ENCODE assay signal across 14 cellular contexts in the genomic region with DNA sequence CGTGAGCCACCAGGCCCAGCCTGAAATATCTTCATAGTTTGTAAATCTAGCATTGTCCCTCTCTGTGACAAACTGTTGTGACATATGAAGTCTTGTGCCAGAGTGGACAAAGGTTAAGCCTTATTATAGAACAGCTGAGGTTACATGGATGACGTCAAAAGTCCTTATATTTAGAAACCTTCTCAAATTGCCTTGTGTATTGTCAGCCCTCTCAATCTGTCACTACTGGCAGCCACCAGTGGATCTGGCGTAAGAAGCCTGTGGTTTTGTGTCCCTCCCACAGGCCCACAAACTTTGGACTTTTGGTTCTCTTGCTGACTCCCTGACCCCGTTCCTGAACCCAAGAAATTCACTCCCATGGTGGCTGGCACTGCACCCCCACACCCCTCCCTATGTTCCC.
DNase-seq lines count a peak whose midpoint lies in the region; ATAC-seq and TF ChIP-seq lines count a peak whose summit lies in the region.
"Had no signal": no experiment of that assay in that cellular context is flagged by ENCODE, and none has a peak within 500 bp of the region (broad histone marks: within the 10 kb centered on the region; RNA-seq: fewer than 3 reads in every experiment).

No MANE protein-coding gene starts in this region.

- ATAC-seq in heart left ventricle, result peak; percentile 87 to 93 (median 92)
- ATAC-seq in GM21423 (IDR thresholded peaks at IDR 0.05; ENCODE audit: unreplicated experiment), result no peak
- no peak for ATAC-seq in activated CD8-positive, alpha-beta memory T cell treated with anti-CD3 and anti-CD28 coated beads, Interleukin-2, amount 10 ng/mL, durations not matched to agents 7 days and 5 days
- ATAC-seq: naive thymus-derived CD4-positive, alpha-beta T cell had no signal

- H4K20me1 ChIP-seq in osteoblast (ENCODE audit: insufficient read depth, low read length), result no peaks in the 10 kb centered on the region

- H3K27me3 Mint-ChIP-seq in activated CD8-positive, alpha-beta memory T cell treated with anti-CD3 and anti-CD28 coated beads, Interleukin-2, amount 10 ng/mL, durations not matched to agents 7 days and 5 days, result no peaks in the 10 kb centered on the region

- TF ChIP-seq CTCF in heart left ventricle (IDR thresholded peaks at IDR 0.05), result no peak
- TF ChIP-seq CTCF in osteoblast (IDR thresholded peaks at IDR 0.05; ENCODE audit: extremely low read depth, low read depth, low read length), result no peak

- H3K9me3 ChIP-seq in SJCRH30 (replicated peaks) (no peaks in the 10 kb centered on the region), heart left ventricle (no peaks in the 10 kb centered on the region), osteoblast (ENCODE audit: low read depth, low read length) (no peaks in the 10 kb centered on the region)
- H3K9me3 ChIP-seq: Peyer's patch, spleen had no signal

- H3K4me3 Mint-ChIP-seq in activated CD8-positive, alpha-beta memory T cell treated with anti-CD3 and anti-CD28 coated beads, Interleukin-2, amount 10 ng/mL, durations not matched to agents 7 days and 5 days, result no peak overlapping the region
- H3K4me3 Mint-ChIP-seq: naive thymus-derived CD4-positive, alpha-beta T cell had no signal

- peaks cover 11% of the 10 kb centered on the region for H3K4me1 ChIP-seq in SJCRH30
- H3K4me1 ChIP-seq in heart left ventricle, result peaks cover 0 to 31% (median 8%) of the 10 kb centered on the region in 12 donors
- peaks cover 12% of the 10 kb centered on the region for H3K4me1 ChIP-seq in osteoblast (ENCODE audit: insufficient read depth, low read length)
- H3K4me1 ChIP-seq: spleen had no signal

- DNase-seq in LoVo (ENCODE audit: low spot score), result peak; percentile 29
- peak; percentile 31 to 73 for DNase-seq in SJCRH30
- peak; percentile 29 to 69 (median 43) for DNase-seq in heart left ventricle
- no peak for DNase-seq in osteoblast (ENCODE audit: insufficient read length, low spot score, missing footprints)
- no peak for DNase-seq in activated CD8-positive, alpha-beta memory T cell treated with anti-CD3 and anti-CD28 coated beads, Interleukin-2, amount 10 ng/mL, durations not matched to agents 7 days and 5 days
- DNase-seq in NCI-H1417 treated with DMSO at 0.1 percent for 48 hours (lab: John Stamatoyannopoulos, UW), result no peak
- no peak for DNase-seq in EL
- DNase-seq: activated CD4-positive, alpha-beta T cell treated with anti-CD3 and anti-CD28 coated beads, Interleukin-2, amount 50 U/mL, for 1 hour; anterior cingulate cortex; islet precursor cell; naive thymus-derived CD4-positive, alpha-beta T cell; spleen had no signal

- no peaks in the 10 kb centered on the region for H3K27me3 ChIP-seq in SJCRH30
- H3K27me3 ChIP-seq in heart left ventricle, result no peaks in the 10 kb centered on the region
- no peaks in the 10 kb centered on the region for H3K27me3 ChIP-seq in osteoblast (ENCODE audit: insufficient read depth, low read length)
- H3K27me3 ChIP-seq: Peyer's patch, spleen had no signal

- H3K27ac Mint-ChIP-seq in activated CD8-positive, alpha-beta memory T cell treated with anti-CD3 and anti-CD28 coated beads, Interleukin-2, amount 10 ng/mL, durations not matched to agents 7 days and 5 days, result no peak overlapping the region
- H3K27ac Mint-ChIP-seq: naive thymus-derived CD4-positive, alpha-beta T cell had no signal

- no peaks in the 10 kb centered on the region for H3K36me3 Mint-ChIP-seq in activated CD8-positive, alpha-beta memory T cell treated with anti-CD3 and anti-CD28 coated beads, Interleukin-2, amount 10 ng/mL, durations not matched to agents 7 days and 5 days
- H3K36me3 Mint-ChIP-seq: naive thymus-derived CD4-positive, alpha-beta T cell had no signal

- H3K4me2 ChIP-seq in osteoblast (ENCODE audit: insufficient read depth, low read length), result no peak overlapping the region

- H3K4me1 Mint-ChIP-seq in activated CD8-positive, alpha-beta memory T cell treated with anti-CD3 and anti-CD28 coated beads, Interleukin-2, amount 10 ng/mL, durations not matched to agents 7 days and 5 days, result peaks cover 27% of the 10 kb centered on the region

- no peaks in the 10 kb centered on the region for H3K36me3 ChIP-seq in SJCRH30
- H3K36me3 ChIP-seq in heart left ventricle, result no peaks in the 10 kb centered on the region
- no peaks in the 10 kb centered on the region for H3K36me3 ChIP-seq in osteoblast (ENCODE audit: insufficient read depth, low read length)
- H3K36me3 ChIP-seq: Peyer's patch, spleen had no signal

- H3K4me3 ChIP-seq in SJCRH30 (no peak overlapping the region), heart left ventricle (no peak overlapping the region), osteoblast (ENCODE audit: insufficient read depth, low read length) (no peak overlapping the region)
- H3K4me3 ChIP-seq: Peyer's patch, spleen had no signal

- peak overlapping the region; percentile 35 for H2AFZ ChIP-seq in osteoblast (ENCODE audit: low read length)

- H3K9me3 Mint-ChIP-seq in activated CD8-positive, alpha-beta memory T cell treated with anti-CD3 and anti-CD28 coated beads, Interleukin-2, amount 10 ng/mL, durations not matched to agents 7 days and 5 days (ENCODE audit: low read depth), result no peaks in the 10 kb centered on the region
- H3K9me3 Mint-ChIP-seq: naive thymus-derived CD4-positive, alpha-beta T cell had no signal

- CTCF ChIA-PET in activated CD8-positive, alpha-beta memory T cell treated with anti-CD3 and anti-CD28 coated beads, Interleukin-2, amount 10 ng/mL, durations not matched to agents 7 days and 5 days (lab: Charles Lee), result interaction anchor here (2.5 kb wide), 1 partner anchor 199 kb away, joined by 6 read pairs; no protein-coding TSS in a partner anchor

- H3K27ac ChIP-seq in SJCRH30, result no peak overlapping the region
- peak overlapping the region; percentile 41 to 81 (median 64) for H3K27ac ChIP-seq in heart left ventricle
- no peak overlapping the region for H3K27ac ChIP-seq in osteoblast (ENCODE audit: low read depth, low read length)
- H3K27ac ChIP-seq: spleen had no signal

- TF ChIP-seq POLR2A in heart left ventricle (IDR thresholded peaks at IDR 0.05), result peak in 1 of 2 donors; percentile 24

- H3K79me2 ChIP-seq in osteoblast (ENCODE audit: insufficient read depth, low read length), result no peaks in the 10 kb centered on the region

- WGBS in heart left ventricle, 4 donors, result 38 to 46% (median 45%) methylated on average over 4 of the region's 4 CpGs

- intact Hi-C loops in heart left ventricle (cut with DNase I), result loop anchor here (1.0 to 10.0 kb wide), 13 partner anchors 47 to 211 kb away; partner anchors contain the start of gene FEM1C (in 5 of the 10)

Comparison
In these comparisons a context has a peak if more than half of its experiments do, and no peak if none do; other contexts are left out.
1. DNase-seq: peak in LoVo (single experiment), SJCRH30 (2 of 2) and heart left ventricle (5 of 5); none in osteoblast (single experiment), activated CD8-positive, alpha-beta memory T cell treated with anti-CD3 and anti-CD28 coated beads, Interleukin-2, amount 10 ng/mL, durations not matched to agents 7 days and 5 days (single experiment), NCI-H1417 treated with DMSO at 0.1 percent for 48 hours (single experiment) and EL (single experiment).
2. H3K27ac ChIP-seq: peak in heart left ventricle (12 of 12); none in SJCRH30 (single experiment) and osteoblast (single experiment).
3. ATAC-seq: peak in heart left ventricle (4 of 4); none in GM21423 (single experiment) and activated CD8-positive, alpha-beta memory T cell treated with anti-CD3 and anti-CD28 coated beads, Interleukin-2, amount 10 ng/mL, durations not matched to agents 7 days and 5 days (single experiment).